Comparison of ENCODE assay signal across 9 cellular contexts in genomic region chr19:43779147-43779819, GRCh38. TPM values are rescaled to one million over a fixed set of nuclear protein-coding genes. Genes with fewer than 3 reads are reported as not detected.
A peak's percentile ranks its signal among the peaks of the same experiment; 100 is the strongest.
DNase-seq lines count a peak whose midpoint lies in the region; ATAC-seq and TF ChIP-seq lines count a peak whose summit lies in the region.
"Had no signal": no experiment of that assay in that cellular context is flagged by ENCODE, and none has a peak within 500 bp of the region (broad histone marks: within the 10 kb centered on the region; RNA-seq: fewer than 3 reads in every experiment).

No MANE protein-coding gene starts in this region.

- TF ChIP-seq CTCF in DND-41 (IDR thresholded peaks at IDR 0.05; ENCODE audit: borderline replicate concordance, extremely low read depth, low read length, poor library complexity, severe bottlenecking) (no peak), MCF 10A (IDR thresholded peaks at IDR 0.05; ENCODE audit: unreplicated experiment) (no peak), osteoblast (IDR thresholded peaks at IDR 0.05; ENCODE audit: extremely low read depth, low read depth, low read length) (no peak), endothelial cell (IDR thresholded peaks at IDR 0.05; ENCODE audit: unreplicated experiment) (no peak)

- H3K36me3 ChIP-seq in DND-41 (ENCODE audit: insufficient read depth, low read length) (no peaks in the 10 kb centered on the region), osteoblast (ENCODE audit: insufficient read depth, low read length) (no peaks in the 10 kb centered on the region), SJCRH30 (no peaks in the 10 kb centered on the region)

- DNase-seq in DND-41 = no peak
- DNase-seq in KBM-7 = peak; percentile 42
- DNase-seq in MCF 10A (ENCODE audit: unreplicated experiment) = peak; percentile 75
- DNase-seq in osteoblast (ENCODE audit: insufficient read length, low spot score, missing footprints) = peak; percentile 51
- no peak for DNase-seq in SJCRH30
- no peak for DNase-seq in stimulated activated CD8-positive, alpha-beta memory T cell treated with anti-CD3 and anti-CD28 coated beads, Interleukin-4, amount 100 ng/mL, for 48 hours
- DNase-seq in pons (ENCODE audit: low spot score) = no peak
- DNase-seq in endothelial cell (ENCODE audit: low spot score) = no peak
- DNase-seq: activated gamma-delta T cell had no signal

- H2AFZ ChIP-seq in DND-41 (ENCODE audit: low read depth, low read length) (no peak overlapping the region), osteoblast (ENCODE audit: low read length) (no peak overlapping the region)

- no peaks in the 10 kb centered on the region for H3K27me3 ChIP-seq in DND-41 (ENCODE audit: insufficient read depth, low read length, poor library complexity)
- H3K27me3 ChIP-seq in osteoblast (ENCODE audit: insufficient read depth, low read length) = no peaks in the 10 kb centered on the region
- H3K27me3 ChIP-seq in SJCRH30 = no peaks in the 10 kb centered on the region

- intact Hi-C loops in MCF 10A (cut with micrococcal nuclease) = no loop called here

- H3K27ac Mint-ChIP-seq in MCF 10A (ENCODE audit: low read depth, unreplicated experiment) (peak overlapping the region; percentile 94), endothelial cell (ENCODE audit: unreplicated experiment) (no peak overlapping the region)

- H3K4me3 ChIP-seq in DND-41 (ENCODE audit: low read depth in 1 of 2, low read length in 2 of 2) (no peak overlapping the region), osteoblast (ENCODE audit: insufficient read depth, low read length) (peak overlapping the region; percentile 71), SJCRH30 (no peak overlapping the region)

- H3K4me1 ChIP-seq in DND-41 (ENCODE audit: insufficient read depth, low read length) = peaks cover 46% of the 10 kb centered on the region
- H3K4me1 ChIP-seq in osteoblast (ENCODE audit: insufficient read depth, low read length) = peaks cover 38% of the 10 kb centered on the region
- H3K4me1 ChIP-seq in SJCRH30 = peaks cover 10% of the 10 kb centered on the region; the same call in 1 of the 2 replicates

- H3K4me1 Mint-ChIP-seq in MCF 10A (ENCODE audit: insufficient read depth, unreplicated experiment) (peaks cover 71% of the 10 kb centered on the region), endothelial cell (ENCODE audit: unreplicated experiment) (peaks cover 25% of the 10 kb centered on the region)

- no peak overlapping the region for H3K4me2 ChIP-seq in DND-41 (ENCODE audit: insufficient read depth, low read length)
- H3K4me2 ChIP-seq in osteoblast (ENCODE audit: insufficient read depth, low read length) = peak overlapping the region; percentile 72

- H3K79me2 ChIP-seq in DND-41 (ENCODE audit: insufficient read depth, low read length) (no peaks in the 10 kb centered on the region), osteoblast (ENCODE audit: insufficient read depth, low read length) (peaks cover 39% of the 10 kb centered on the region)

- H3K27ac ChIP-seq in DND-41 (ENCODE audit: low read length) = peak overlapping the region; percentile 57
- no peak overlapping the region for H3K27ac ChIP-seq in osteoblast (ENCODE audit: low read depth, low read length)
- H3K27ac ChIP-seq in SJCRH30 = no peak overlapping the region

- POLR2A ChIA-PET in MCF 10A (lab: Yijun Ruan, JAX) = interaction anchor here (0.5 to 11.0 kb wide), 9 partner anchors 20 to 1298 kb away, joined by 3 to 409 read pairs (median 3); partner anchors contain the start of genes IRGQ and SMG9

- peak overlapping the region; percentile 86 for H3K4me3 Mint-ChIP-seq in MCF 10A (ENCODE audit: unreplicated experiment)
- no peak overlapping the region for H3K4me3 Mint-ChIP-seq in endothelial cell (ENCODE audit: unreplicated experiment)

- no peak overlapping the region for H3K9ac ChIP-seq in DND-41 (ENCODE audit: low read depth, low read length)

- ATAC-seq in DND-41 (ENCODE audit: insufficient read depth, low read depth) = no peak

- H3K9me3 Mint-ChIP-seq in MCF 10A (ENCODE audit: unreplicated experiment) (no peaks in the 10 kb centered on the region), endothelial cell (ENCODE audit: unreplicated experiment) (no peaks in the 10 kb centered on the region)

- CTCF ChIA-PET in MCF 10A (lab: Yijun Ruan, JAX) = interaction anchor here (0.6 to 5.9 kb wide), 14 partner anchors 12 to 502 kb away, joined by 3 to 71 read pairs (median 4); partner anchors contain the start of gene SMG9

- in situ Hi-C loops in KBM-7 (cut with MboI; ENCODE audit: low pct_unique_long_range_greater_than_20kb, low sequenced_read_pairs) = no loop called here

- no peaks in the 10 kb centered on the region for H3K27me3 Mint-ChIP-seq in MCF 10A (ENCODE audit: insufficient read depth, unreplicated experiment)
- peaks cover 21% of the 10 kb centered on the region for H3K27me3 Mint-ChIP-seq in endothelial cell (ENCODE audit: unreplicated experiment)

- no peaks in the 10 kb centered on the region for H3K9me3 ChIP-seq in DND-41 (ENCODE audit: insufficient read depth, low read length, severe bottlenecking)
- no peaks in the 10 kb centered on the region for H3K9me3 ChIP-seq in osteoblast (ENCODE audit: low read depth, low read length)
- no peaks in the 10 kb centered on the region for H3K9me3 ChIP-seq in SJCRH30 (replicated peaks)

- no TSS peak for BruUV-seq in MCF 10A (replicated peaks; lab: Mats Ljungman, UMichigan)

- H3K36me3 Mint-ChIP-seq in MCF 10A (ENCODE audit: insufficient read depth, unreplicated experiment) (peaks cover 14% of the 10 kb centered on the region), endothelial cell (ENCODE audit: low read depth, unreplicated experiment) (peaks cover 7% of the 10 kb centered on the region)

- no peaks in the 10 kb centered on the region for H4K20me1 ChIP-seq in DND-41 (ENCODE audit: insufficient read depth, low read length)
- H4K20me1 ChIP-seq in osteoblast (ENCODE audit: insufficient read depth, low read length) = no peaks in the 10 kb centered on the region

RNA-seq across cellular contexts. Expression of gene KCNN4, which starts 1.5 kb away (rescaled TPM):
- total RNA-seq in MCF 10A (2022) = 34.2 and 45.9 TPM in 2 replicates
- total RNA-seq in osteoblast = 6.5 and 7.2 TPM in 2 replicates
- total RNA-seq in SJCRH30 (2014; rRNA removed; shearing (Covaris generic)) = 0.38 and 0.63 TPM in 2 replicates
- 0.28 TPM for total RNA-seq in endothelial cell (ENCODE audit: unreplicated experiment)

RNA-seq across cellular contexts. Expression of gene LYPD5, which starts 23.0 kb away (rescaled TPM):
- 0.21 and 0.47 TPM in 2 replicates for total RNA-seq in MCF 10A (2022)
- total RNA-seq in osteoblast = 0.29 and 0.72 TPM in 2 replicates
- 0.06 and 0.35 TPM in 2 replicates for total RNA-seq in SJCRH30 (2014; rRNA removed; shearing (Covaris generic))
- not detected for total RNA-seq in endothelial cell (ENCODE audit: unreplicated experiment)

RNA-seq across cellular contexts. Expression of gene SMG9, which starts 24.5 kb away (rescaled TPM):
- 76.0 and 76.4 TPM in 2 replicates for total RNA-seq in MCF 10A (2022)
- total RNA-seq in osteoblast = 14.5 and 17.4 TPM in 2 replicates
- 22.5 and 25.7 TPM in 2 replicates for total RNA-seq in SJCRH30 (2014; rRNA removed; shearing (Covaris generic))
- 38.8 TPM for total RNA-seq in endothelial cell (ENCODE audit: unreplicated experiment)

RNA-seq across cellular contexts. Expression of gene ZNF283, which starts 47.8 kb away (rescaled TPM):
- 14.7 and 15.4 TPM in 2 replicates for total RNA-seq in MCF 10A (2022)
- 13.4 and 15.6 TPM in 2 replicates for total RNA-seq in osteoblast
- 9.7 and 15.0 TPM in 2 replicates for total RNA-seq in SJCRH30 (2014; rRNA removed; shearing (Covaris generic))
- total RNA-seq in endothelial cell (ENCODE audit: unreplicated experiment) = 9.3 TPM

Comparison
In these comparisons a context has a peak if more than half of its experiments do, and no peak if none do; other contexts are left out.
1. DNase-seq: peak in KBM-7 (single experiment), MCF 10A (single experiment) and osteoblast (single experiment); none in DND-41 (single experiment), SJCRH30 (0 of 2), stimulated activated CD8-positive, alpha-beta memory T cell treated with anti-CD3 and anti-CD28 coated beads, Interleukin-4, amount 100 ng/mL, for 48 hours (single experiment), pons (single experiment) and endothelial cell (single experiment).